ENCODE assay signal across 10 cellular contexts in the genomic region with DNA sequence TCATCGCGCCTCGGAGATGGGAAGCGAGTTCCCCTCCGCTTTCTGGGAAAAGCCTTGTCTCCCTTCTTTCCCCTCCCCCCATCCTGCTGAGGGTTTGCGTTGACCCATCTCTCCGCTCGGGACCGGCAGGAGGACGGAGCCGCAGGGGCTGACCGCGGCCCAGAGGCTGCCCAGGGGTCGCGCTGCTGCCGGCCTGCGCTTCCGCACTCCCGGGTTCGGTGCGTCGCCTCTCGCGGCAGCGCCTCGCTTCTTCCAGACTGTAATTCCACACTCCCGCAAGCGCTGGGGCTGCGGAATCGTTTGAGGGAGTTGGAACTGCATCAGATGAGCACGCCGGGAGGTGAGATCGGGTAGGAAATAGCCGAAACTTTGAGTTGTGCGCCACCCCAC.
A peak's percentile ranks its signal among the peaks of the same experiment; 100 is the strongest.
DNase-seq lines count a peak whose midpoint lies in the region; ATAC-seq, FAIRE-seq and TF ChIP-seq lines count a peak whose summit lies in the region.
"Had no signal": no experiment of that assay in that cellular context is flagged by ENCODE, and none has a peak within 500 bp of the region (broad histone marks: within the 10 kb centered on the region; RNA-seq: fewer than 3 reads in every experiment).

No MANE protein-coding gene starts in this region.

- H3K9ac ChIP-seq in keratinocyte (ENCODE audit: control insufficient read depth, extremely low read depth, insufficient read depth, low read length) = no peak overlapping the region

- POLR2A ChIA-PET in activated CD8-positive, alpha-beta T cell treated with anti-CD3 and anti-CD28 coated beads, Interleukin-2, amount 10 ng/mL, durations not matched to agents 7 days and 5 days (lab: Charles Lee) = no interaction called here

- no peak for TF ChIP-seq EP300 in stomach (IDR thresholded peaks at IDR 0.05)

- H3K79me2 ChIP-seq in keratinocyte (ENCODE audit: control insufficient read depth, insufficient read depth, low read length) = no peaks in the 10 kb centered on the region

- H3K4me3 ChIP-seq in keratinocyte (ENCODE audit: control insufficient read depth in 2 of 3, extremely low read depth in 1 of 3, insufficient read depth in 2 of 3, low read depth in 1 of 3, low read length in 3 of 3) (no peak overlapping the region), stomach (peak overlapping the region; percentile 2 to 29 (median 16)), body of pancreas (no peak overlapping the region)

- intact Hi-C loops in stomach (cut with DNase I; ENCODE audit: low total_unique reads) = no loop called here
- intact Hi-C loops in body of pancreas (cut with DNase I) = no loop called here

- no peak for ATAC-seq in activated T-cell treated with anti-CD3 and anti-CD28 coated beads, Interleukin-2, amount 50 U/mL, for 72 hours (replicated peaks in 1 of 2)
- no peak for ATAC-seq in activated CD8-positive, alpha-beta T cell treated with anti-CD3 and anti-CD28 coated beads, Interleukin-2, amount 10 ng/mL, durations not matched to agents 7 days and 5 days
- ATAC-seq in body of pancreas (no peak), HG02571 (IDR thresholded peaks at IDR 0.05; ENCODE audit: unreplicated experiment) (no peak)
- ATAC-seq: left lung had no signal

- no peak overlapping the region for H3K27ac ChIP-seq in keratinocyte (ENCODE audit: control insufficient read depth, insufficient read depth, low read length)
- no peak overlapping the region for H3K27ac ChIP-seq in stomach
- H3K27ac ChIP-seq in body of pancreas = no peak overlapping the region
- H3K27ac ChIP-seq: left lung had no signal

- H3K27me3 Mint-ChIP-seq in activated T-cell treated with anti-CD3 and anti-CD28 coated beads, Interleukin-2, amount 50 U/mL, for 72 hours (ENCODE audit: low read depth) = peaks cover 54% of the 10 kb centered on the region
- peaks cover 28% of the 10 kb centered on the region for H3K27me3 Mint-ChIP-seq in activated CD8-positive, alpha-beta T cell treated with anti-CD3 and anti-CD28 coated beads, Interleukin-2, amount 10 ng/mL, durations not matched to agents 7 days and 5 days (ENCODE audit: low read depth)

- no peaks in the 10 kb centered on the region for H4K20me1 ChIP-seq in keratinocyte (ENCODE audit: control insufficient read depth, extremely low read depth, insufficient read depth, low read length)

- CTCF ChIA-PET in activated CD8-positive, alpha-beta T cell treated with anti-CD3 and anti-CD28 coated beads, Interleukin-2, amount 10 ng/mL, durations not matched to agents 7 days and 5 days (lab: Charles Lee) = no interaction called here

- H3K36me3 ChIP-seq in keratinocyte (ENCODE audit: control insufficient read depth in 2 of 2, extremely low read depth in 1 of 2, insufficient read depth in 2 of 2, low read length in 2 of 2) = no peaks in the 10 kb centered on the region
- no peaks in the 10 kb centered on the region for H3K36me3 ChIP-seq in stomach
- no peaks in the 10 kb centered on the region for H3K36me3 ChIP-seq in body of pancreas (replicated peaks in 1 of 2; ENCODE audit: insufficient read depth in 1 of 2, low read depth in 2 of 2)
- H3K36me3 ChIP-seq: left lung had no signal

- no peaks in the 10 kb centered on the region for H3K9me3 Mint-ChIP-seq in activated T-cell treated with anti-CD3 and anti-CD28 coated beads, Interleukin-2, amount 50 U/mL, for 72 hours
- no peaks in the 10 kb centered on the region for H3K9me3 Mint-ChIP-seq in activated CD8-positive, alpha-beta T cell treated with anti-CD3 and anti-CD28 coated beads, Interleukin-2, amount 10 ng/mL, durations not matched to agents 7 days and 5 days (ENCODE audit: insufficient read depth)
- H3K9me3 Mint-ChIP-seq: activated naive CD4-positive, alpha-beta T cell treated with anti-CD3 and anti-CD28 coated beads, Interleukin-2, amount 50 U/mL, for 24 hours had no signal

- H3K4me3 Mint-ChIP-seq in activated T-cell treated with anti-CD3 and anti-CD28 coated beads, Interleukin-2, amount 50 U/mL, for 72 hours = peak overlapping the region; percentile 59 to 64
- peak overlapping the region; percentile 18 for H3K4me3 Mint-ChIP-seq in activated CD8-positive, alpha-beta T cell treated with anti-CD3 and anti-CD28 coated beads, Interleukin-2, amount 10 ng/mL, durations not matched to agents 7 days and 5 days

- no peak for TF ChIP-seq POLR2A in stomach (IDR thresholded peaks at IDR 0.05)
- no peak for TF ChIP-seq POLR2A in body of pancreas (IDR thresholded peaks at IDR 0.05)

- H3K27me3 ChIP-seq in keratinocyte (ENCODE audit: control insufficient read depth, extremely low read depth, insufficient read depth, low read length) (peaks cover 73% of the 10 kb centered on the region), stomach (peaks cover 16 to 78% (median 56%) of the 10 kb centered on the region in 3 donors), body of pancreas (no peaks in the 10 kb centered on the region)

- peaks cover 51% of the 10 kb centered on the region for H3K4me1 Mint-ChIP-seq in activated T-cell treated with anti-CD3 and anti-CD28 coated beads, Interleukin-2, amount 50 U/mL, for 72 hours (ENCODE audit: low read depth)
- H3K4me1 Mint-ChIP-seq in activated CD8-positive, alpha-beta T cell treated with anti-CD3 and anti-CD28 coated beads, Interleukin-2, amount 10 ng/mL, durations not matched to agents 7 days and 5 days (ENCODE audit: low read depth) = peaks cover 44% of the 10 kb centered on the region

- no peak overlapping the region for H3K27ac Mint-ChIP-seq in activated T-cell treated with anti-CD3 and anti-CD28 coated beads, Interleukin-2, amount 50 U/mL, for 72 hours
- no peak overlapping the region for H3K27ac Mint-ChIP-seq in activated CD8-positive, alpha-beta T cell treated with anti-CD3 and anti-CD28 coated beads, Interleukin-2, amount 10 ng/mL, durations not matched to agents 7 days and 5 days

- H3K36me3 Mint-ChIP-seq in activated T-cell treated with anti-CD3 and anti-CD28 coated beads, Interleukin-2, amount 50 U/mL, for 72 hours (ENCODE audit: insufficient read depth in 2 of 2) = peaks cover 0 to 4% of the 10 kb centered on the region in 2 donors
- H3K36me3 Mint-ChIP-seq in activated CD8-positive, alpha-beta T cell treated with anti-CD3 and anti-CD28 coated beads, Interleukin-2, amount 10 ng/mL, durations not matched to agents 7 days and 5 days (ENCODE audit: low read depth) = no peaks in the 10 kb centered on the region
- H3K36me3 Mint-ChIP-seq: activated naive CD4-positive, alpha-beta T cell treated with anti-CD3 and anti-CD28 coated beads, Interleukin-2, amount 50 U/mL, for 24 hours had no signal

- dilution Hi-C loops in keratinocyte (cut with MboI; ENCODE audit: extremely low pct_ligation_motif_present, low sequenced_read_pairs) = no loop called here

- peak overlapping the region; percentile 1 for H3K4me2 ChIP-seq in keratinocyte (ENCODE audit: control insufficient read depth, extremely low read depth, insufficient read depth, low read depth, low read length)

- FAIRE-seq in keratinocyte (lab: Jason Lieb, UNC) = no peak

- no peak for TF ChIP-seq CTCF in keratinocyte (optimal IDR thresholded peaks at IDR 0.05 in 1 of 3, IDR thresholded peaks at IDR 0.05 in 1 of 3, conservative IDR thresholded peaks at IDR 0.05 in 1 of 3; ENCODE audit: extremely low read depth in 1 of 3, insufficient read depth in 2 of 3, low read length in 3 of 3)
- no peak for TF ChIP-seq CTCF in stomach (IDR thresholded peaks at IDR 0.05)
- TF ChIP-seq CTCF in body of pancreas (IDR thresholded peaks at IDR 0.05) = no peak

- H3K4me1 ChIP-seq in keratinocyte (ENCODE audit: control insufficient read depth, extremely low read depth, insufficient read depth, low read length) = peaks cover 6% of the 10 kb centered on the region
- peaks cover 10 to 77% (median 51%) of the 10 kb centered on the region in 4 donors for H3K4me1 ChIP-seq in stomach
- peaks cover 28% of the 10 kb centered on the region for H3K4me1 ChIP-seq in body of pancreas

- no peak for DNase-seq in activated T-cell treated with anti-CD3 and anti-CD28 coated beads, Interleukin-2, amount 50 U/mL, for 72 hours
- no peak for DNase-seq in activated T-cell treated with anti-CD3 and anti-CD28 coated beads, Interleukin-2, amount 50 U/mL, for 1 hour
- no peak for DNase-seq in activated CD8-positive, alpha-beta T cell treated with anti-CD3 and anti-CD28 coated beads, Interleukin-2, amount 10 ng/mL, durations not matched to agents 7 days and 5 days
- DNase-seq in keratinocyte (ENCODE audit: low read depth, low spot score) = no peak
- no peak for DNase-seq in stomach
- no peak for DNase-seq in body of pancreas
- DNase-seq in GOT3 (lab: John Stamatoyannopoulos, UW) = no peak

- WGBS in stomach, 5 donors = 34 to 69% (median 42%) methylated on average over 12 to 35 of the region's 35 CpGs
- WGBS in body of pancreas, 2 donors = 28 to 50% methylated on average over 10 to 31 of the region's 35 CpGs

- H2AFZ ChIP-seq in keratinocyte (ENCODE audit: control insufficient read depth, low read length) = no peak overlapping the region

- no peaks in the 10 kb centered on the region for H3K9me1 ChIP-seq in keratinocyte (ENCODE audit: control insufficient read depth, extremely low read depth, insufficient read depth, low read length)

- no peaks in the 10 kb centered on the region for H3K9me3 ChIP-seq in keratinocyte (ENCODE audit: control insufficient read depth, low read depth, low read length)
- peaks cover 0 to 19% (median 0%) of the 10 kb centered on the region in 4 donors for H3K9me3 ChIP-seq in stomach
- H3K9me3 ChIP-seq in body of pancreas = no peaks in the 10 kb centered on the region
- H3K9me3 ChIP-seq: left lung had no signal

Comparison
In these comparisons a context has a peak if more than half of its experiments do, and no peak if none do; other contexts are left out.
1. H3K4me3 ChIP-seq: peak in stomach (4 of 4); none in keratinocyte (0 of 3) and body of pancreas (0 of 2).